ENCODE assay signal across 7 cellular contexts in the genomic region with DNA sequence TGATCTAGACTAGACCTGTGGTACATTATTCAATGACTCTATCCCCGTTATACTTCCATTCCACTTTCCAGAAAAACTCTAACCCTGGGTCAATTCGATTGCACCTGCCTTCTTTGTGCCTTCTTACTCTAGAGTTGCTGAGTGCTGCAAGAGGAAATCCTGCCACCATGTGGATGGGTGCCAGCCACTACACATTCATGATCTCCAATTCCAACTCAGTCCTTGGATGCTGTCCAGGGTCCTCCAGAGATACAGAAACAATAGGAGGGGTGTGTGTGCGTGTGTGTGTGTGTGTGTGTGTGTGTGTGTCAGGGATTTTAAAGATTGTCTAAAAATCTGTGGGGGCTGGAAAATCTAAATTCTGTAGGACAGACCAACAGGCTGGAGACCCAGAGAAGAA. TPM values are rescaled to one million over a fixed set of nuclear protein-coding genes. Genes with fewer than 3 reads are reported as not detected.
DNase-seq lines count a peak whose midpoint lies in the region; ATAC-seq lines count a peak whose summit lies in the region.

No MANE protein-coding gene starts in this region.

- ATAC-seq in natural killer cell treated with Interleukin-12 subunit alpha and Interleukin-12 subunit beta and Interleukin-15 and Interleukin-18, amount 100 ng/mL, for 72 hours, result no peak

- no peak overlapping the region for H3K4me3 Mint-ChIP-seq in natural killer cell treated with Interleukin-12 subunit alpha and Interleukin-12 subunit beta and Interleukin-15 and Interleukin-18, amount 100 ng/mL, for 72 hours

- H3K27ac Mint-ChIP-seq in natural killer cell treated with Interleukin-12 subunit alpha and Interleukin-12 subunit beta and Interleukin-15 and Interleukin-18, amount 100 ng/mL, for 72 hours, result no peak overlapping the region

- no peaks in the 10 kb centered on the region for H3K9me3 Mint-ChIP-seq in natural killer cell treated with Interleukin-12 subunit alpha and Interleukin-12 subunit beta and Interleukin-15 and Interleukin-18, amount 100 ng/mL, for 72 hours

- no peaks in the 10 kb centered on the region for H3K4me1 Mint-ChIP-seq in natural killer cell treated with Interleukin-12 subunit alpha and Interleukin-12 subunit beta and Interleukin-15 and Interleukin-18, amount 100 ng/mL, for 72 hours (ENCODE audit: low read depth in 2 of 2)

- DNase-seq in GDM1 (lab: John Stamatoyannopoulos, UW) (peak; percentile 41), LHCN-M2 (ENCODE audit: low read depth) (peak; percentile 60), SHP77 treated with DMSO at 0.1 percent for 48 hours (lab: John Stamatoyannopoulos, UW) (peak; percentile 38), astrocyte of the hippocampus (ENCODE audit: low read depth, low spot score) (peak; percentile 80), iPS-NIHi7 (ENCODE audit: extremely low spot score) (peak; percentile 78)
- DNase-seq in stimulated activated CD4-positive, alpha-beta T cell treated with anti-CD3 and anti-CD28 coated beads, Interleukin-2, amount 100 ng/mL, for 4 hours (ENCODE audit: low read depth), result peak; percentile 9
- no peak for DNase-seq in natural killer cell treated with Interleukin-12 subunit alpha and Interleukin-12 subunit beta and Interleukin-15 and Interleukin-18, amount 100 ng/mL, for 72 hours (ENCODE audit: low spot score)

- peaks cover 0 to 17% of the 10 kb centered on the region in 2 donors for H3K27me3 Mint-ChIP-seq in natural killer cell treated with Interleukin-12 subunit alpha and Interleukin-12 subunit beta and Interleukin-15 and Interleukin-18, amount 100 ng/mL, for 72 hours

- no peaks in the 10 kb centered on the region for H3K36me3 Mint-ChIP-seq in natural killer cell treated with Interleukin-12 subunit alpha and Interleukin-12 subunit beta and Interleukin-15 and Interleukin-18, amount 100 ng/mL, for 72 hours

RNA-seq across cellular contexts. Expression of a gene that starts 42.9 kb away (rescaled TPM):
- 2.6 and 6.1 TPM in 2 replicates for total RNA-seq in LHCN-M2 (2014; rRNA removed)
- polyA plus RNA-seq in LHCN-M2 (2012), result 0.64 TPM
- total RNA-seq in natural killer cell treated with Interleukin-12 subunit alpha and Interleukin-12 subunit beta and Interleukin-15 and Interleukin-18, amount 100 ng/mL, for 72 hours, result 10 to 100 TPM; 20.5 to 20.9 TPM

RNA-seq across cellular contexts. Expression of a gene that starts 55.8 kb away (rescaled TPM):
- total RNA-seq in LHCN-M2 (2014; rRNA removed), result 0.11 TPM in 1 of 2 replicates, not detected in the other
- 0.02 TPM for polyA plus RNA-seq in LHCN-M2 (2012)
- total RNA-seq in natural killer cell treated with Interleukin-12 subunit alpha and Interleukin-12 subunit beta and Interleukin-15 and Interleukin-18, amount 100 ng/mL, for 72 hours, result under 1 TPM in 1 of 2 donors, not detected in 1; 0.05 TPM
